In the genomic region with DNA sequence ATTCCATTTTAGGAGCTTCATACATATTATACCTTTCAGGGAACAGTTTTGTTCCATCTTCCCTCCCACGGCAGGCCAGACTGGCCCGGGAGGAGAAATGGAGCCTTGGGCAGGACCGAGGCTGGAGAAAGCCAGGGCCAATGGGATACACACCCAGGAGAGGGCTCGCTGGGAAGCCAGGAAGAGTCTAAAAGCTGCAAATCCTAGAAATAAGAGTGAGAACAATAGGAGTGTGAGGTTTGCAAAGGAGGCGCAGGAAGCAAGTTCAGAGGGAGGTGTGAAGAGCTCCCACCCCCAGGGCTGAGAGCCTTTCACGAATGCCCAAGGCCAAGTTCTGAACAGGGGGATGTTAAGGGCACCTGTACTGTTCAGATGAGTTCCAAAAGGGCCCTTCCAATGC, we compare ENCODE assay signal across 1 cellular context.
TF ChIP-seq lines count a peak whose summit lies in the region.

No MANE protein-coding gene starts in this region.

TF ChIP-seq in GM23338, 12 proteins besides CTCF, POLR2A, EP300 and RAD21 (continued from another document):
- TF ChIP-seq, protein P1, sequence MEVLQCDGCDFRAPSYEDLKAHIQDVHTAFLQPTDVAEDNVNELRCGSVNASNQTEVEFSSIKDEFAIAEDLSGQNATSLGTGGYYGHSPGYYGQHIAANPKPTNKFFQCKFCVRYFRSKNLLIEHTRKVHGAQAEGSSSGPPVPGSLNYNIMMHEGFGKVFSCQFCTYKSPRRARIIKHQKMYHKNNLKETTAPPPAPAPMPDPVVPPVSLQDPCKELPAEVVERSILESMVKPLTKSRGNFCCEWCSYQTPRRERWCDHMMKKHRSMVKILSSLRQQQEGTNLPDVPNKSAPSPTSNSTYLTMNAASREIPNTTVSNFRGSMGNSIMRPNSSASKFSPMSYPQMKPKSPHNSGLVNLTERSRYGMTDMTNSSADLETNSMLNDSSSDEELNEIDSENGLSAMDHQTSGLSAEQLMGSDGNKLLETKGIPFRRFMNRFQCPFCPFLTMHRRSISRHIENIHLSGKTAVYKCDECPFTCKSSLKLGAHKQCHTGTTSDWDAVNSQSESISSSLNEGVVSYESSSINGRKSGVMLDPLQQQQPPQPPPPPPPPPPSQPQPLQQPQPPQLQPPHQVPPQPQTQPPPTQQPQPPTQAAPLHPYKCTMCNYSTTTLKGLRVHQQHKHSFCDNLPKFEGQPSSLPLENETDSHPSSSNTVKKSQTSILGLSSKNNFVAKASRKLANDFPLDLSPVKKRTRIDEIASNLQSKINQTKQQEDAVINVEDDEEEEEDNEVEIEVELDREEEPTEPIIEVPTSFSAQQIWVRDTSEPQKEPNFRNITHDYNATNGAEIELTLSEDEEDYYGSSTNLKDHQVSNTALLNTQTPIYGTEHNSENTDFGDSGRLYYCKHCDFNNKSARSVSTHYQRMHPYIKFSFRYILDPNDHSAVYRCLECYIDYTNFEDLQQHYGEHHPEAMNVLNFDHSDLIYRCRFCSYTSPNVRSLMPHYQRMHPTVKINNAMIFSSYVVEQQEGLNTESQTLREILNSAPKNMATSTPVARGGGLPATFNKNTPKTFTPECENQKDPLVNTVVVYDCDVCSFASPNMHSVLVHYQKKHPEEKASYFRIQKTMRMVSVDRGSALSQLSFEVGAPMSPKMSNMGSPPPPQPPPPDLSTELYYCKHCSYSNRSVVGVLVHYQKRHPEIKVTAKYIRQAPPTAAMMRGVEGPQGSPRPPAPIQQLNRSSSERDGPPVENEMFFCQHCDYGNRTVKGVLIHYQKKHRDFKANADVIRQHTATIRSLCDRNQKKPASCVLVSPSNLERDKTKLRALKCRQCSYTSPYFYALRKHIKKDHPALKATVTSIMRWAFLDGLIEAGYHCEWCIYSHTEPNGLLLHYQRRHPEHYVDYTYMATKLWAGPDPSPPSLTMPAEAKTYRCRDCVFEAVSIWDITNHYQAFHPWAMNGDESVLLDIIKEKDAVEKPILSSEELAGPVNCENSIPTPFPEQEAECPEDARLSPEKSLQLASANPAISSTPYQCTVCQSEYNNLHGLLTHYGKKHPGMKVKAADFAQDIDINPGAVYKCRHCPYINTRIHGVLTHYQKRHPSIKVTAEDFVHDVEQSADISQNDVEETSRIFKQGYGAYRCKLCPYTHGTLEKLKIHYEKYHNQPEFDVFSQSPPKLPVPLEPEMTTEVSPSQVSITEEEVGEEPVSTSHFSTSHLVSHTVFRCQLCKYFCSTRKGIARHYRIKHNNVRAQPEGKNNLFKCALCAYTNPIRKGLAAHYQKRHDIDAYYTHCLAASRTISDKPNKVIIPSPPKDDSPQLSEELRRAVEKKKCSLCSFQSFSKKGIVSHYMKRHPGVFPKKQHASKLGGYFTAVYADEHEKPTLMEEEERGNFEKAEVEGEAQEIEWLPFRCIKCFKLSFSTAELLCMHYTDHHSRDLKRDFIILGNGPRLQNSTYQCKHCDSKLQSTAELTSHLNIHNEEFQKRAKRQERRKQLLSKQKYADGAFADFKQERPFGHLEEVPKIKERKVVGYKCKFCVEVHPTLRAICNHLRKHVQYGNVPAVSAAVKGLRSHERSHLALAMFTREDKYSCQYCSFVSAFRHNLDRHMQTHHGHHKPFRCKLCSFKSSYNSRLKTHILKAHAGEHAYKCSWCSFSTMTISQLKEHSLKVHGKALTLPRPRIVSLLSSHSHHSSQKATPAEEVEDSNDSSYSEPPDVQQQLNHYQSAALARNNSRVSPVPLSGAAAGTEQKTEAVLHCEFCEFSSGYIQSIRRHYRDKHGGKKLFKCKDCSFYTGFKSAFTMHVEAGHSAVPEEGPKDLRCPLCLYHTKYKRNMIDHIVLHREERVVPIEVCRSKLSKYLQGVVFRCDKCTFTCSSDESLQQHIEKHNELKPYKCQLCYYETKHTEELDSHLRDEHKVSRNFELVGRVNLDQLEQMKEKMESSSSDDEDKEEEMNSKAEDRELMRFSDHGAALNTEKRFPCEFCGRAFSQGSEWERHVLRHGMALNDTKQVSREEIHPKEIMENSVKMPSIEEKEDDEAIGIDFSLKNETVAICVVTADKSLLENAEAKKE (CRISPR knock-in tag; IDR thresholded peaks at IDR 0.05): no peak
